6 cellular contexts compared by ENCODE assay signal in the genomic region with DNA sequence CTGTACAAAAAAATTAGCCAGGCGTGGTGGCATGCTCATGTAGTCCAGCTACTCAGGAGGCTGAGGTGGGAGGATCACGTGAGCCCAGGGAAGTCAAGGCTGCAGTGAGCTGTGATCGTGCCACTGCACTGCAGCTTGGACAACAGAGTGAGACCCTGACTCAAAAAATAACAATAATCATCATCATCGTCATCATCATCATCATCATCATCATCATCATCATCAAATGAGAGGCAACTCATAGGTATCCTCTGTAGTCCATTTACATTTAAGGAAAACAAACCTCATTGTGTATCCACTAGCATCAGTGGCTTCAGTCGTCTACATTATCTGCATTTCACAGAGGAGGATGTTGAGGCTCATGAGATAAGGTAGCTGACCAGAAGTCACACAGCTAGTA.
"Had no signal": no experiment of that assay in that cellular context is flagged by ENCODE, and none has a peak within 500 bp of the region (broad histone marks: within the 10 kb centered on the region; RNA-seq: fewer than 3 reads in every experiment).

No MANE protein-coding gene starts in this region.

- H3K9me3 ChIP-seq: colonic mucosa, lower lobe of right lung, uterus had no signal

- H3K27me3 ChIP-seq: colonic mucosa, uterus had no signal

- H3K27ac ChIP-seq: colonic mucosa, foreskin keratinocyte, lower lobe of right lung had no signal

- H3K27ac Mint-ChIP-seq: immature natural killer cell had no signal

- H3K4me1 ChIP-seq: foreskin keratinocyte had no signal

- H3K4me3 ChIP-seq: colonic mucosa, lower lobe of right lung, uterus had no signal

- ATAC-seq: foreskin keratinocyte, left cardiac atrium had no signal

- H3K36me3 ChIP-seq: colonic mucosa, lower lobe of right lung, uterus had no signal

- DNase-seq: colonic mucosa, foreskin keratinocyte, left cardiac atrium, lower lobe of right lung, uterus had no signal
